16 cellular contexts compared by ENCODE assay signal in genomic region chr7:150688630-150689029, GRCh38. TPM values are rescaled to one million over a fixed set of nuclear protein-coding genes. Genes with fewer than 3 reads are reported as not detected.
DNase-seq lines count a peak whose midpoint lies in the region; ATAC-seq and TF ChIP-seq lines count a peak whose summit lies in the region.
"Had no signal": no experiment of that assay in that cellular context is flagged by ENCODE, and none has a peak within 500 bp of the region (broad histone marks: within the 10 kb centered on the region; RNA-seq: fewer than 3 reads in every experiment).

No MANE protein-coding gene starts in this region.

- no peak overlapping the region for H3K4me3 ChIP-seq in suprapubic skin
- H3K4me3 ChIP-seq: tibial nerve had no signal

- POLR2A ChIA-PET in activated naive CD8-positive, alpha-beta T cell treated with anti-CD3 and anti-CD28 coated beads, Interleukin-2, amount 10 ng/mL, durations not matched to agents 7 days and 5 days (lab: Charles Lee) = interaction anchor here (1.1 to 2.9 kb wide), 3 partner anchors 27 to 67 kb away, joined by 3 to 11 read pairs (median 4); partner anchors contain the start of gene GIMAP1

- H3K27me3 ChIP-seq in suprapubic skin = no peaks in the 10 kb centered on the region
- H3K27me3 ChIP-seq: tibial nerve had no signal

- peak overlapping the region; percentile 81 to 96 for H3K4me3 Mint-ChIP-seq in activated T-cell treated with anti-CD3 and anti-CD28 coated beads, Interleukin-2, amount 50 U/mL, for 72 hours
- peak overlapping the region; percentile 98 for H3K4me3 Mint-ChIP-seq in activated naive CD8-positive, alpha-beta T cell treated with anti-CD3 and anti-CD28 coated beads, Interleukin-2, amount 10 ng/mL, durations not matched to agents 7 days and 5 days
- H3K4me3 Mint-ChIP-seq in natural killer cell = peak overlapping the region; percentile 83
- H3K4me3 Mint-ChIP-seq: stimulated activated naive B cell treated with anti-CD40 and anti-IgM and Interleukin-4, amounts not matched to agents 10 μg/mL and 1 μg/mL and 100 μg/mL, for 72 hours had no signal

- ATAC-seq in activated T-cell treated with anti-CD3 and anti-CD28 coated beads, Interleukin-2, amount 50 U/mL, for 72 hours (replicated peaks in 1 of 2) = no peak
- no peak for ATAC-seq in activated naive CD8-positive, alpha-beta T cell treated with anti-CD3 and anti-CD28 coated beads, Interleukin-2, amount 10 ng/mL, durations not matched to agents 7 days and 5 days (ENCODE audit: low read depth)
- ATAC-seq in natural killer cell (no peak), HG02981 (IDR thresholded peaks at IDR 0.05; ENCODE audit: unreplicated experiment) (no peak)
- ATAC-seq: stimulated activated naive B cell treated with anti-CD40 and anti-IgM and Interleukin-4, amounts not matched to agents 10 μg/mL and 1 μg/mL and 100 μg/mL, for 72 hours had no signal

- H3K9me3 ChIP-seq in KOPT-K1 (ENCODE audit: insufficient read depth, low read length, poor library complexity, severe bottlenecking) (peaks cover 62% of the 10 kb centered on the region), suprapubic skin (no peaks in the 10 kb centered on the region)
- H3K9me3 ChIP-seq: tibial nerve had no signal

- H3K36me3 Mint-ChIP-seq in activated T-cell treated with anti-CD3 and anti-CD28 coated beads, Interleukin-2, amount 50 U/mL, for 72 hours (ENCODE audit: insufficient read depth in 2 of 2) = peaks cover 54 to 73% of the 10 kb centered on the region in 2 donors
- peaks cover 76% of the 10 kb centered on the region for H3K36me3 Mint-ChIP-seq in activated naive CD8-positive, alpha-beta T cell treated with anti-CD3 and anti-CD28 coated beads, Interleukin-2, amount 10 ng/mL, durations not matched to agents 7 days and 5 days
- peaks cover 47% of the 10 kb centered on the region for H3K36me3 Mint-ChIP-seq in natural killer cell

- peaks cover 55% of the 10 kb centered on the region for H3K4me1 Mint-ChIP-seq in activated T-cell treated with anti-CD3 and anti-CD28 coated beads, Interleukin-2, amount 50 U/mL, for 72 hours (ENCODE audit: low read depth)
- H3K4me1 Mint-ChIP-seq in activated naive CD8-positive, alpha-beta T cell treated with anti-CD3 and anti-CD28 coated beads, Interleukin-2, amount 10 ng/mL, durations not matched to agents 7 days and 5 days = peaks cover 48% of the 10 kb centered on the region
- peaks cover 70 to 79% of the 10 kb centered on the region in 2 donors for H3K4me1 Mint-ChIP-seq in natural killer cell

- H3K36me3 ChIP-seq in KOPT-K1 (ENCODE audit: insufficient read depth, low read length) (peaks cover 68% of the 10 kb centered on the region), suprapubic skin (peaks cover 3% of the 10 kb centered on the region)

- TF ChIP-seq POLR2A in suprapubic skin (IDR thresholded peaks at IDR 0.05) = no peak

- TF ChIP-seq EP300 in suprapubic skin (IDR thresholded peaks at IDR 0.05) = no peak

- peaks cover 6% of the 10 kb centered on the region for H3K4me1 ChIP-seq in suprapubic skin

- peaks cover 14 to 20% of the 10 kb centered on the region in 2 donors for H3K9me3 Mint-ChIP-seq in activated T-cell treated with anti-CD3 and anti-CD28 coated beads, Interleukin-2, amount 50 U/mL, for 72 hours
- H3K9me3 Mint-ChIP-seq in activated naive CD8-positive, alpha-beta T cell treated with anti-CD3 and anti-CD28 coated beads, Interleukin-2, amount 10 ng/mL, durations not matched to agents 7 days and 5 days = peaks cover 19% of the 10 kb centered on the region
- peaks cover 0 to 4% of the 10 kb centered on the region in 2 donors for H3K9me3 Mint-ChIP-seq in natural killer cell

- H3K27ac Mint-ChIP-seq in activated T-cell treated with anti-CD3 and anti-CD28 coated beads, Interleukin-2, amount 50 U/mL, for 72 hours = peak overlapping the region; percentile 89
- H3K27ac Mint-ChIP-seq in activated naive CD8-positive, alpha-beta T cell treated with anti-CD3 and anti-CD28 coated beads, Interleukin-2, amount 10 ng/mL, durations not matched to agents 7 days and 5 days = peak overlapping the region; percentile 79
- peak overlapping the region; percentile 97 to 99 for H3K27ac Mint-ChIP-seq in natural killer cell
- H3K27ac Mint-ChIP-seq: progenitor cell of endocrine pancreas; stimulated activated naive B cell treated with anti-CD40 and anti-IgM and Interleukin-4, amounts not matched to agents 10 μg/mL and 1 μg/mL and 100 μg/mL, for 72 hours had no signal

- intact Hi-C loops in natural killer cell (cut with micrococcal nuclease) = loop anchor here (5.0 kb wide), 3 partner anchors 49 to 171 kb away; partner anchors contain the start of genes GIMAP5 and GIMAP6

- DNase-seq in activated T-cell treated with anti-CD3 and anti-CD28 coated beads, Interleukin-2, amount 50 U/mL, for 72 hours = no peak
- no peak for DNase-seq in activated T-cell treated with anti-CD3 and anti-CD28 coated beads, Interleukin-2, amount 50 U/mL, for 1 hour
- no peak for DNase-seq in activated naive CD8-positive, alpha-beta T cell treated with anti-CD3 and anti-CD28 coated beads, Interleukin-2, amount 10 ng/mL, durations not matched to agents 7 days and 5 days
- DNase-seq in natural killer cell = no peak
- DNase-seq in suprapubic skin (ENCODE audit: low spot score in 2 of 2) = no peak
- DNase-seq in hippocampal formation (lab: John Stamatoyannopoulos, UW) = no peak
- DNase-seq: activated effector memory CD4-positive, alpha-beta T cell treated with anti-CD3 and anti-CD28 coated beads, Interleukin-2, amount 50 U/mL, for 16 hours; KG1; MV-4-11; NCI-H187; stimulated activated CD4-positive, alpha-beta T cell treated with anti-CD3 and anti-CD28 coated beads, Interleukin-1b, Interleukin-23, amount 100 ng/mL, for 48 hours; stimulated activated naive B cell treated with anti-CD40 and anti-IgM and Interleukin-4, amounts not matched to agents 10 μg/mL and 1 μg/mL and 100 μg/mL, for 72 hours had no signal

- no peaks in the 10 kb centered on the region for H3K27me3 Mint-ChIP-seq in activated T-cell treated with anti-CD3 and anti-CD28 coated beads, Interleukin-2, amount 50 U/mL, for 72 hours (ENCODE audit: low read depth)
- H3K27me3 Mint-ChIP-seq in activated naive CD8-positive, alpha-beta T cell treated with anti-CD3 and anti-CD28 coated beads, Interleukin-2, amount 10 ng/mL, durations not matched to agents 7 days and 5 days = no peaks in the 10 kb centered on the region
- no peaks in the 10 kb centered on the region for H3K27me3 Mint-ChIP-seq in natural killer cell (ENCODE audit: low read depth in 2 of 2)
- H3K27me3 Mint-ChIP-seq: stimulated activated naive B cell treated with anti-CD40 and anti-IgM and Interleukin-4, amounts not matched to agents 10 μg/mL and 1 μg/mL and 100 μg/mL, for 72 hours had no signal

- H3K27ac ChIP-seq in KOPT-K1 (ENCODE audit: low read depth, low read length, poor library complexity, severe bottlenecking) (peak overlapping the region; percentile 97), suprapubic skin (no peak overlapping the region)

- TF ChIP-seq CTCF in natural killer cell (IDR thresholded peaks at IDR 0.05) (no peak), suprapubic skin (IDR thresholded peaks at IDR 0.05) (no peak)

- WGBS in suprapubic skin = 94% methylated on average over 6 of the region's 6 CpGs

RNA-seq across cellular contexts. Expression of gene GIMAP2, which starts 3.1 kb away (rescaled TPM):
- total RNA-seq in activated T-cell treated with anti-CD3 and anti-CD28 coated beads, Interleukin-2, amount 50 U/mL, for 72 hours = 10 to 100 TPM; 47.8 to 59.4 TPM
- 100 to 1,000 TPM; 139 to 140 TPM for total RNA-seq in activated naive CD8-positive, alpha-beta T cell treated with anti-CD3 and anti-CD28 coated beads, Interleukin-2, amount 10 ng/mL, durations not matched to agents 7 days and 5 days
- total RNA-seq in natural killer cell (10 to 100 TPM; 47.5 to 77.5 (median 61.0) TPM), suprapubic skin (1 to 10 TPM; 2.0 to 8.2 (median 2.9) TPM)
- total RNA-seq: progenitor cell of endocrine pancreas had no signal

RNA-seq across cellular contexts. Expression of gene GIMAP1, which starts 27.8 kb away (rescaled TPM):
- total RNA-seq in activated T-cell treated with anti-CD3 and anti-CD28 coated beads, Interleukin-2, amount 50 U/mL, for 72 hours = 1 to 10 TPM; 5.5 to 9.3 TPM
- 10 to 100 TPM; 42.1 to 43.0 TPM for total RNA-seq in activated naive CD8-positive, alpha-beta T cell treated with anti-CD3 and anti-CD28 coated beads, Interleukin-2, amount 10 ng/mL, durations not matched to agents 7 days and 5 days
- total RNA-seq in natural killer cell (10 to 100 TPM; 11.1 to 23.9 (median 13.3) TPM), suprapubic skin (1 to 10 TPM in 3 of 4 donors, under 1 TPM in 1; 0.38 to 3.9 (median 2.2) TPM)
- total RNA-seq: progenitor cell of endocrine pancreas had no signal

RNA-seq across cellular contexts. Expression of gene GIMAP5, which starts 48.6 kb away (rescaled TPM):
- total RNA-seq in activated T-cell treated with anti-CD3 and anti-CD28 coated beads, Interleukin-2, amount 50 U/mL, for 72 hours = 10 to 100 TPM; 43.5 to 50.5 TPM
- total RNA-seq in activated naive CD8-positive, alpha-beta T cell treated with anti-CD3 and anti-CD28 coated beads, Interleukin-2, amount 10 ng/mL, durations not matched to agents 7 days and 5 days = 100 to 1,000 TPM; 112 to 123 TPM
- total RNA-seq in natural killer cell (10 to 100 TPM; 29.2 to 64.1 (median 35.3) TPM), suprapubic skin (10 to 100 TPM in 1 of 4 donors, 1 to 10 TPM in 3; 2.8 to 15.0 (median 7.7) TPM)
- total RNA-seq: progenitor cell of endocrine pancreas had no signal

RNA-seq across cellular contexts. Expression of gene GIMAP6, which starts 56.4 kb away (rescaled TPM):
- 10 to 100 TPM; 35.1 to 41.6 TPM for total RNA-seq in activated T-cell treated with anti-CD3 and anti-CD28 coated beads, Interleukin-2, amount 50 U/mL, for 72 hours
- total RNA-seq in activated naive CD8-positive, alpha-beta T cell treated with anti-CD3 and anti-CD28 coated beads, Interleukin-2, amount 10 ng/mL, durations not matched to agents 7 days and 5 days = 100 to 1,000 TPM; 124 to 130 TPM
- 100 to 1,000 TPM in 1 of 3 donors, 10 to 100 TPM in 2; 39.7 to 100 (median 51.9) TPM for total RNA-seq in natural killer cell
- 10 to 100 TPM in 2 of 4 donors, 1 to 10 TPM in 2; 4.1 to 16.8 (median 10.4) TPM for total RNA-seq in suprapubic skin
- total RNA-seq: progenitor cell of endocrine pancreas had no signal

Comparison
In these comparisons a context has a peak if more than half of its experiments do, and no peak if none do; other contexts are left out.
1. RNA of gene GIMAP2, which starts 3.1 kb away (total RNA-seq): 139 to 140 TPM in activated naive CD8-positive, alpha-beta T cell treated with anti-CD3 and anti-CD28 coated beads, Interleukin-2, amount 10 ng/mL, durations not matched to agents 7 days and 5 days, 47.5 to 77.5 TPM in natural killer cell and 47.8 to 59.4 TPM in activated T-cell treated with anti-CD3 and anti-CD28 coated beads, Interleukin-2, amount 50 U/mL, for 72 hours; 2.0 to 8.2 TPM in suprapubic skin; every median in the first group is over 4 times any median in the second.
2. Peak in every context shown above with its lines, with median percentiles within 50 percentile points of each other: H3K27ac Mint-ChIP-seq and H3K4me3 Mint-ChIP-seq.